12 cellular contexts compared by ENCODE assay signal in the genomic region with DNA sequence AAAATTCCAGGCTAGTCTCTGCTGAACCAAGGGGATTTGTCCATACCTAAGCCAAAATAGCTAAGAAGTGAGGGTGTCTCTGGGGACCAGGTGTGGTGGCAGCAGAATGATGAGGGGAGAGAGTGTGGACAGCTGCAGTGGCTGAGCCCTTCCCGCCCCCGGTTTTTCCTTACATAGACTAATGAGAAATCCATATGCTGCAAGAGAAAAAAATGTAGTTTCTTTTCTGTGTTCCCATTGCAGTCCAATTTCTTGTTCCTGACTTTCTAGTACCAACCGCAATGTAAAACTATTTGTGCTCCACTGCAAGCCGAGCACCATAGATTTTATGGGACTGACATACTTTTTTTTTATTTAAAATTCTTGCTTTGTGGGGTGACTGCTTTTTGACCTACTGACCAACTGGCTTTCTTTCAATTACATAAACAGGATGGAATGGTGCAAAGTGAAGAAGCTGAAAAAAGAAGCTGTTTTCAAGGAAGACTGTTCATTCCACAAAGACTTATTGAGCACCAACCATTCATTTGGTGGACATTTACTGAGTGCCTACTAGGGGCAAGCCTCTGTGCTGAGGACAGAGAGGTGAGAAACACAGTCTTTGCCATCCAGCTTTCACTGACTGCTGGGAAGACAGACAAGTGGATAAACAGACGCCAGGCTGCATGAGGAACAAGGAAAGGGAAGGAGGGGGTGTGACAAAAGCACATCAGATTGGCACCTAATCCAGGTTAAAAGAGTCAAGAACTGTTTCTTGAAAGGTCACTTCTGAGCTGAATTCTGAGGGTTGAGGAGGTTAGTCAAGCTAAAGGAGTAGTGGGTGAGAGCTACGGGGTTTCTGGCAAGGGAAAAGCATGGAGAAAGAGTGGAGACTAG. TPM values are rescaled to one million over a fixed set of nuclear protein-coding genes. Genes with fewer than 3 reads are reported as not detected.
DNase-seq lines count a peak whose midpoint lies in the region; TF ChIP-seq lines count a peak whose summit lies in the region.
"Had no signal": no experiment of that assay in that cellular context is flagged by ENCODE, and none has a peak within 500 bp of the region (broad histone marks: within the 10 kb centered on the region; RNA-seq: fewer than 3 reads in every experiment).

No MANE protein-coding gene starts in this region.

- H2AFZ ChIP-seq in neural progenitor cell (replicated peaks) = no peak overlapping the region

- H3K4me1 Mint-ChIP-seq in neural progenitor cell = no peaks in the 10 kb centered on the region
- H3K4me1 Mint-ChIP-seq in mesothelial cell of epicardium = peaks cover 16% of the 10 kb centered on the region

- H3K4me1 ChIP-seq in neural progenitor cell = peaks cover 13% of the 10 kb centered on the region

- H3K9me3 ChIP-seq in neural progenitor cell (ENCODE audit: low read depth) = no peaks in the 10 kb centered on the region

- H3K79me2 ChIP-seq in neural progenitor cell (ENCODE audit: low read depth) = no peaks in the 10 kb centered on the region

- H3K27ac Mint-ChIP-seq in neural progenitor cell = no peak overlapping the region
- H3K27ac Mint-ChIP-seq in mesothelial cell of epicardium = no peak overlapping the region

- H3F3A ChIP-seq in neural progenitor cell (ENCODE audit: low read depth) = no peaks in the 10 kb centered on the region

- H3K27me3 Mint-ChIP-seq in neural progenitor cell (ENCODE audit: insufficient read depth, low read depth) (no peaks in the 10 kb centered on the region), mesothelial cell of epicardium (ENCODE audit: low read depth) (no peaks in the 10 kb centered on the region)

- in situ Hi-C loops in ACHN (cut with HindIII; ENCODE audit: low pct_ligation_motif_present, low pct_unique_long_range_greater_than_20kb, low sequenced_read_pairs) = no loop called here

- H3K27me3 ChIP-seq in neural progenitor cell = no peaks in the 10 kb centered on the region

- no peaks in the 10 kb centered on the region for H4K20me1 ChIP-seq in neural progenitor cell (ENCODE audit: low read depth)

- peak; percentile 55 for DNase-seq in D341Med (ENCODE audit: low spot score)
- DNase-seq in NCI-H2081 treated with DMSO at 0.1 percent for 48 hours (lab: John Stamatoyannopoulos, UW) = peak; percentile 43
- peak; percentile 67 for DNase-seq in dedifferentiated amniotic fluid mesenchymal stem cell (ENCODE audit: extremely low spot score)
- no peak for DNase-seq in neural progenitor cell (ENCODE audit: low spot score)
- no peak for DNase-seq in globus pallidus (ENCODE audit: low spot score)
- DNase-seq in NCI-H446 (lab: John Stamatoyannopoulos, UW) = no peak
- no peak for DNase-seq in ACHN
- no peak for DNase-seq in mesothelial cell of epicardium (ENCODE audit: low spot score in 2 of 2, unreplicated experiment in 2 of 2)
- DNase-seq: activated naive CD4-positive, alpha-beta T cell; GDM1; stimulated activated CD4-positive, alpha-beta T cell treated with anti-CD3 and anti-CD28 coated beads, Interleukin-12 subunit alpha, Interleukin-12 subunit beta, amount 100 ng/mL, for 4 hours had no signal

- H3K4me3 Mint-ChIP-seq in neural progenitor cell = no peak overlapping the region
- H3K4me3 Mint-ChIP-seq in mesothelial cell of epicardium = no peak overlapping the region

- peaks cover 7% of the 10 kb centered on the region for H3K36me3 Mint-ChIP-seq in neural progenitor cell
- H3K36me3 Mint-ChIP-seq in mesothelial cell of epicardium = peaks cover 7% of the 10 kb centered on the region

- H3K36me3 ChIP-seq in neural progenitor cell = no peaks in the 10 kb centered on the region

- no peak for TF ChIP-seq CTCF in neural progenitor cell (IDR thresholded peaks at IDR 0.05)
- no peak for TF ChIP-seq CTCF in mesothelial cell of epicardium (IDR thresholded peaks at IDR 0.05; ENCODE audit: unreplicated experiment)

- no peak overlapping the region for H3K4me3 ChIP-seq in neural progenitor cell

- peak overlapping the region; percentile 3 for H3K27ac ChIP-seq in neural progenitor cell

- H3K9me3 Mint-ChIP-seq in neural progenitor cell (no peaks in the 10 kb centered on the region), mesothelial cell of epicardium (peaks cover 10% of the 10 kb centered on the region)

- H3K9ac ChIP-seq in neural progenitor cell = no peak overlapping the region

- H3K4me2 ChIP-seq in neural progenitor cell = no peak overlapping the region

RNA-seq across cellular contexts. Expression of a gene that starts 9.7 kb away (rescaled TPM):
- total RNA-seq in neural progenitor cell (ENCODE audit: low replicate concordance) (14.5 and 16.5 TPM in 2 replicates), mesothelial cell of epicardium (21.7 to 22.5 TPM (median 22.1 TPM) in 3 replicates)

RNA-seq across cellular contexts. Expression of a gene that starts 50.8 kb away (rescaled TPM):
- total RNA-seq in neural progenitor cell (ENCODE audit: low replicate concordance) = not detected in 2 replicates
- 0.75 to 1.4 TPM (median 1.1 TPM) in 3 replicates for total RNA-seq in mesothelial cell of epicardium
- total RNA-seq: T-helper 1 cell treated with Interleukin-12 subunit alpha and Interleukin-12 subunit beta and Interleukin-4 antibody, amounts not matched to agents 30 ng/mL and 1 ng/mL, for 36 hours had no signal

Comparison
In these comparisons a context has a peak if more than half of its experiments do, and no peak if none do; other contexts are left out.
1. DNase-seq: peak in D341Med (single experiment), NCI-H2081 treated with DMSO at 0.1 percent for 48 hours (single experiment) and dedifferentiated amniotic fluid mesenchymal stem cell (single experiment); none in neural progenitor cell (single experiment), globus pallidus (single experiment), NCI-H446 (0 of 2), ACHN (single experiment) and mesothelial cell of epicardium (0 of 2).